18 cellular contexts compared by ENCODE assay signal in genomic region chr1:84117868-84118267, GRCh38. TPM values are rescaled to one million over a fixed set of nuclear protein-coding genes. Genes with fewer than 3 reads are reported as not detected.
A peak's percentile ranks its signal among the peaks of the same experiment; 100 is the strongest.
DNase-seq lines count a peak whose midpoint lies in the region; ATAC-seq and TF ChIP-seq lines count a peak whose summit lies in the region.
"Had no signal": no experiment of that assay in that cellular context is flagged by ENCODE, and none has a peak within 500 bp of the region (broad histone marks: within the 10 kb centered on the region; RNA-seq: fewer than 3 reads in every experiment).

No MANE protein-coding gene starts in this region.

- TF ChIP-seq CTCF in fibroblast of mammary gland (conservative IDR thresholded peaks at IDR 0.05; ENCODE audit: control insufficient read depth, insufficient read depth, low read depth, low read length) = no peak

- H3K4ac ChIP-seq in trophoblast cell (ENCODE audit: low read depth, low read length) = no peak overlapping the region

- H3K9me3 ChIP-seq in trophoblast cell (ENCODE audit: insufficient read depth, low read depth, low read length) (no peaks in the 10 kb centered on the region), HAP-1 (no peaks in the 10 kb centered on the region)
- H3K9me3 ChIP-seq: sigmoid colon had no signal

- no CpG with 5 or more reads among the region's 1 CpG for WGBS in trophoblast cell (ENCODE audit: extremely low coverage, insufficient coverage, insufficient read length)

- no peak overlapping the region for H3K4me3 ChIP-seq in fibroblast of mammary gland (ENCODE audit: control insufficient read depth, low read depth, low read length)
- H3K4me3 ChIP-seq in trophoblast cell (ENCODE audit: low read depth, low read length) = no peak overlapping the region
- no peak overlapping the region for H3K4me3 ChIP-seq in HAP-1
- H3K4me3 ChIP-seq: GM12878, sigmoid colon had no signal

- no peak overlapping the region for H2BK120ac ChIP-seq in trophoblast cell (ENCODE audit: insufficient read depth, low read length, poor library complexity)

- no peak overlapping the region for H3K23ac ChIP-seq in trophoblast cell (ENCODE audit: low read length)

- H3K14ac ChIP-seq in trophoblast cell (ENCODE audit: low read length) = no peak overlapping the region

- H2BK5ac ChIP-seq in trophoblast cell (ENCODE audit: low read depth, low read length, poor library complexity) = no peak overlapping the region

- H3K79me1 ChIP-seq in trophoblast cell (ENCODE audit: low read length) = no peaks in the 10 kb centered on the region

- H3K36me3 ChIP-seq in trophoblast cell (ENCODE audit: control insufficient read depth in 1 of 2, insufficient read depth in 2 of 2, low read length in 2 of 2) (no peaks in the 10 kb centered on the region), HAP-1 (replicated peaks) (no peaks in the 10 kb centered on the region)
- H3K36me3 ChIP-seq: sigmoid colon had no signal

- H3K79me2 ChIP-seq in trophoblast cell (ENCODE audit: control insufficient read depth, insufficient read depth, low read length, poor library complexity) = no peaks in the 10 kb centered on the region

- in situ Hi-C loops in HAP-1 (cut with MboI; ENCODE audit: low sequenced_read_pairs) = loop anchor here (25.0 kb wide), 1 partner anchor 206 kb away; no protein-coding TSS in a partner anchor

- no peak overlapping the region for H2AFZ ChIP-seq in trophoblast cell (ENCODE audit: insufficient read depth, low read length, poor library complexity)

- no peak overlapping the region for H4K8ac ChIP-seq in trophoblast cell (ENCODE audit: low read depth, low read length)

- DNase-seq in GM03348 (ENCODE audit: low spot score) = peak; percentile 33
- peak; percentile 76 for DNase-seq in amniotic epithelial cell (ENCODE audit: low read depth)
- peak; percentile 61 for DNase-seq in fibroblast of mammary gland (ENCODE audit: low read depth)
- peak; percentile 54 to 81 for DNase-seq in trophoblast cell
- DNase-seq in HUDEP-2 (lab: John Stamatoyannopoulos, UW; ENCODE audit: unreplicated experiment in 76 of 76) = no peak
- DNase-seq in HAP-1 (ENCODE audit: low spot score in 2 of 2) = no peak
- DNase-seq: activated CD4-positive, CD25-positive, alpha-beta regulatory T cell; activated gamma-delta T cell treated with Interleukin-2 at 50 U/mL for 16 hours; CD4-positive, CD25-positive, alpha-beta regulatory T cell; immature natural killer cell; NCI-H1105 treated with DMSO at 0.1 percent for 48 hours; NCI-H2171; sigmoid colon; stimulated activated CD4-positive, alpha-beta T cell treated with anti-CD3 and anti-CD28 coated beads, Interleukin-4, amount 100 ng/mL, for 1 hour had no signal

- H4K12ac ChIP-seq in trophoblast cell (ENCODE audit: low read depth, low read length) = no peak overlapping the region

- H2AK5ac ChIP-seq in trophoblast cell (ENCODE audit: low read length) = no peak overlapping the region

- H2BK12ac ChIP-seq in trophoblast cell (ENCODE audit: low read length) = no peak overlapping the region

- H3K18ac ChIP-seq in trophoblast cell (ENCODE audit: low read length) = no peak overlapping the region

- H3K27me3 ChIP-seq in trophoblast cell (ENCODE audit: insufficient read depth, low read length) (no peaks in the 10 kb centered on the region), HAP-1 (ENCODE audit: low read depth) (no peaks in the 10 kb centered on the region)
- H3K27me3 ChIP-seq: sigmoid colon had no signal

- H3K27ac ChIP-seq in trophoblast cell (ENCODE audit: low read depth, low read length) = no peak overlapping the region
- H3K27ac ChIP-seq: sigmoid colon had no signal

- no peak overlapping the region for H3K4me2 ChIP-seq in trophoblast cell (ENCODE audit: low read length)

- no peak for ATAC-seq in GM21786 (IDR thresholded peaks at IDR 0.05; ENCODE audit: unreplicated experiment)
- ATAC-seq in GM18873 (IDR thresholded peaks at IDR 0.05; ENCODE audit: low FRiP score, unreplicated experiment) = no peak
- ATAC-seq: GM12878, HCT116 had no signal

- H4K91ac ChIP-seq in trophoblast cell (ENCODE audit: low read depth, low read length) = no peak overlapping the region

- H3K9ac ChIP-seq in trophoblast cell (ENCODE audit: low read length) = no peak overlapping the region

- H3K4me1 ChIP-seq in trophoblast cell (ENCODE audit: control insufficient read depth in 1 of 2, insufficient read depth in 2 of 2, low read length in 2 of 2) (no peaks in the 10 kb centered on the region), HAP-1 (no peaks in the 10 kb centered on the region)

RNA-seq across cellular contexts. Expression of gene PRKACB, which starts 26.2 kb away (rescaled TPM):
- polyA plus RNA-seq in trophoblast cell (2013) = 13.4 and 13.6 TPM in 2 replicates

Comparison
In these comparisons a context has a peak if more than half of its experiments do, and no peak if none do; other contexts are left out.
1. DNase-seq: peak in GM03348 (single experiment), amniotic epithelial cell (single experiment), fibroblast of mammary gland (single experiment) and trophoblast cell (2 of 2); none in HUDEP-2 (0 of 76) and HAP-1 (0 of 2).